ENCODE assay signal across 1 cellular context in the genomic region with DNA sequence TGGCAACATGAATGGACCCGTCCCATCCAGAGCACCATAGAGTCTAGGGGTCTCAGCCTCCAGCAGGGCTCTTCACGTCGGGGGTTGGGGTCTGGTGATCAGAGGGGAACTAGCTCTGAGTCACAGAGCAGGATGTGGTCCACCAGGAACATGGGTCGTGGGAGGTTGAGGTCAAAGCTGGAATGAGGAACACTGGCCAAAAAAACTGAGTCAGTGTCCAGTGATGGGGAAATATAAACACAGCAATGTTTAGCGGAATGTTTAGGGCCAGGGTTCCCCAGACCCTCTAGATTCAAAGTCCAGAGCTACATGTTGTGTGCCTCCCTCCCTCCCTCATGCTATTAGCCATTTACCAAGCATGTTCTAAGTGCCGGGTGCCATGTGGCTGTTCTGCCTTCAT.
TF ChIP-seq lines count a peak whose summit lies in the region.

No MANE protein-coding gene starts in this region.

TF ChIP-seq in GM23338, 12 proteins besides CTCF, POLR2A, EP300 and RAD21 (continued from another document):
- TF ChIP-seq, protein P1, sequence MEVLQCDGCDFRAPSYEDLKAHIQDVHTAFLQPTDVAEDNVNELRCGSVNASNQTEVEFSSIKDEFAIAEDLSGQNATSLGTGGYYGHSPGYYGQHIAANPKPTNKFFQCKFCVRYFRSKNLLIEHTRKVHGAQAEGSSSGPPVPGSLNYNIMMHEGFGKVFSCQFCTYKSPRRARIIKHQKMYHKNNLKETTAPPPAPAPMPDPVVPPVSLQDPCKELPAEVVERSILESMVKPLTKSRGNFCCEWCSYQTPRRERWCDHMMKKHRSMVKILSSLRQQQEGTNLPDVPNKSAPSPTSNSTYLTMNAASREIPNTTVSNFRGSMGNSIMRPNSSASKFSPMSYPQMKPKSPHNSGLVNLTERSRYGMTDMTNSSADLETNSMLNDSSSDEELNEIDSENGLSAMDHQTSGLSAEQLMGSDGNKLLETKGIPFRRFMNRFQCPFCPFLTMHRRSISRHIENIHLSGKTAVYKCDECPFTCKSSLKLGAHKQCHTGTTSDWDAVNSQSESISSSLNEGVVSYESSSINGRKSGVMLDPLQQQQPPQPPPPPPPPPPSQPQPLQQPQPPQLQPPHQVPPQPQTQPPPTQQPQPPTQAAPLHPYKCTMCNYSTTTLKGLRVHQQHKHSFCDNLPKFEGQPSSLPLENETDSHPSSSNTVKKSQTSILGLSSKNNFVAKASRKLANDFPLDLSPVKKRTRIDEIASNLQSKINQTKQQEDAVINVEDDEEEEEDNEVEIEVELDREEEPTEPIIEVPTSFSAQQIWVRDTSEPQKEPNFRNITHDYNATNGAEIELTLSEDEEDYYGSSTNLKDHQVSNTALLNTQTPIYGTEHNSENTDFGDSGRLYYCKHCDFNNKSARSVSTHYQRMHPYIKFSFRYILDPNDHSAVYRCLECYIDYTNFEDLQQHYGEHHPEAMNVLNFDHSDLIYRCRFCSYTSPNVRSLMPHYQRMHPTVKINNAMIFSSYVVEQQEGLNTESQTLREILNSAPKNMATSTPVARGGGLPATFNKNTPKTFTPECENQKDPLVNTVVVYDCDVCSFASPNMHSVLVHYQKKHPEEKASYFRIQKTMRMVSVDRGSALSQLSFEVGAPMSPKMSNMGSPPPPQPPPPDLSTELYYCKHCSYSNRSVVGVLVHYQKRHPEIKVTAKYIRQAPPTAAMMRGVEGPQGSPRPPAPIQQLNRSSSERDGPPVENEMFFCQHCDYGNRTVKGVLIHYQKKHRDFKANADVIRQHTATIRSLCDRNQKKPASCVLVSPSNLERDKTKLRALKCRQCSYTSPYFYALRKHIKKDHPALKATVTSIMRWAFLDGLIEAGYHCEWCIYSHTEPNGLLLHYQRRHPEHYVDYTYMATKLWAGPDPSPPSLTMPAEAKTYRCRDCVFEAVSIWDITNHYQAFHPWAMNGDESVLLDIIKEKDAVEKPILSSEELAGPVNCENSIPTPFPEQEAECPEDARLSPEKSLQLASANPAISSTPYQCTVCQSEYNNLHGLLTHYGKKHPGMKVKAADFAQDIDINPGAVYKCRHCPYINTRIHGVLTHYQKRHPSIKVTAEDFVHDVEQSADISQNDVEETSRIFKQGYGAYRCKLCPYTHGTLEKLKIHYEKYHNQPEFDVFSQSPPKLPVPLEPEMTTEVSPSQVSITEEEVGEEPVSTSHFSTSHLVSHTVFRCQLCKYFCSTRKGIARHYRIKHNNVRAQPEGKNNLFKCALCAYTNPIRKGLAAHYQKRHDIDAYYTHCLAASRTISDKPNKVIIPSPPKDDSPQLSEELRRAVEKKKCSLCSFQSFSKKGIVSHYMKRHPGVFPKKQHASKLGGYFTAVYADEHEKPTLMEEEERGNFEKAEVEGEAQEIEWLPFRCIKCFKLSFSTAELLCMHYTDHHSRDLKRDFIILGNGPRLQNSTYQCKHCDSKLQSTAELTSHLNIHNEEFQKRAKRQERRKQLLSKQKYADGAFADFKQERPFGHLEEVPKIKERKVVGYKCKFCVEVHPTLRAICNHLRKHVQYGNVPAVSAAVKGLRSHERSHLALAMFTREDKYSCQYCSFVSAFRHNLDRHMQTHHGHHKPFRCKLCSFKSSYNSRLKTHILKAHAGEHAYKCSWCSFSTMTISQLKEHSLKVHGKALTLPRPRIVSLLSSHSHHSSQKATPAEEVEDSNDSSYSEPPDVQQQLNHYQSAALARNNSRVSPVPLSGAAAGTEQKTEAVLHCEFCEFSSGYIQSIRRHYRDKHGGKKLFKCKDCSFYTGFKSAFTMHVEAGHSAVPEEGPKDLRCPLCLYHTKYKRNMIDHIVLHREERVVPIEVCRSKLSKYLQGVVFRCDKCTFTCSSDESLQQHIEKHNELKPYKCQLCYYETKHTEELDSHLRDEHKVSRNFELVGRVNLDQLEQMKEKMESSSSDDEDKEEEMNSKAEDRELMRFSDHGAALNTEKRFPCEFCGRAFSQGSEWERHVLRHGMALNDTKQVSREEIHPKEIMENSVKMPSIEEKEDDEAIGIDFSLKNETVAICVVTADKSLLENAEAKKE (CRISPR knock-in tag; IDR thresholded peaks at IDR 0.05), result no peak
